19 cellular contexts compared by ENCODE assay signal in the genomic region with DNA sequence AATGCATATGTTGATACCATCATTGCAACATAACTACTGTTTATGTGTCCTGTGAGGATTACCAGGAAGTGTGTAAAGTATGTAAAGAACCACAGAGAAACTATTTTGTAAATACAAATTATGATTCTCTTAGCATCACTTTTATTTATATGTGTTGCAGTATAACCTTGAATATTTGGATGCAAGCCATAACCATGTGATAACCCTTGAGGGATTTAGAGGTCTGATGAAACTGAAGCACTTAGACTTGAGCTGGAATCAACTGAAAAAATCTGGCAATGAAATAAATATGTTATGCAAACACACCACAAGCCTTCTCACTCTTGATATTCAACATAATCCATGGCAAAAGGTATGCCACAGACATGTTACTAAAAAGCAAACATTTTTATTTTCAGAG.
DNase-seq lines count a peak whose midpoint lies in the region; ATAC-seq, FAIRE-seq and TF ChIP-seq lines count a peak whose summit lies in the region.
"Had no signal": no experiment of that assay in that cellular context is flagged by ENCODE, and none has a peak within 500 bp of the region (broad histone marks: within the 10 kb centered on the region; RNA-seq: fewer than 3 reads in every experiment).

No MANE protein-coding gene starts in this region.

- peaks cover 0 to 19% (median 0%) of the 10 kb centered on the region in 9 donors for H3K4me1 ChIP-seq in heart right ventricle
- H3K4me1 ChIP-seq in right atrium auricular region: peaks cover 0 to 8% of the 10 kb centered on the region in 2 donors
- H3K4me1 ChIP-seq: A549 had no signal

- no peaks in the 10 kb centered on the region for H3K27me3 ChIP-seq in heart right ventricle
- no peaks in the 10 kb centered on the region for H3K27me3 ChIP-seq in right atrium auricular region

- no peak for DNase-seq in heart right ventricle
- DNase-seq in right atrium auricular region (ENCODE audit: low spot score): no peak
- DNase-seq in NCI-H345 treated with DMSO at 0.1 percent for 48 hours (lab: John Stamatoyannopoulos, UW; ENCODE audit: unreplicated experiment): peak; percentile 6
- DNase-seq in fibroblast of the aortic adventitia (ENCODE audit: low read depth): peak; percentile 26
- DNase-seq in urothelium cell line (ENCODE audit: low spot score): no peak
- DNase-seq in activated CD4-positive, CD25-positive, alpha-beta regulatory T cell treated with anti-CD3 and anti-CD28 coated beads, Interleukin-2, amount 50 U/mL, for 72 hours: no peak
- no peak for DNase-seq in amygdala (lab: John Stamatoyannopoulos, UW)
- DNase-seq in activated gamma-delta T cell treated with Interleukin-2 at 50 U/mL for 16 hours: no peak
- DNase-seq: activated CD4-positive, alpha-beta T cell treated with anti-CD3 and anti-CD28 coated beads for 1 hour; activated T-cell treated with anti-CD3 and anti-CD28 coated beads for 4 hours; CD8-positive, alpha-beta T cell; erythroblast; NCI-H748 treated with DMSO at 0.1 percent for 48 hours; small intestine; stimulated activated naive CD8-positive, alpha-beta T cell treated with anti-CD3 and anti-CD28 coated beads, Interleukin-15, Interleukin-2, amounts not matched to agents 100 U/mL and 50 U/mL, for 24 hours had no signal

- peak; percentile 5 for FAIRE-seq in urothelium cell line (lab: Jason Lieb, UNC)
- FAIRE-seq: A549, GM18507 had no signal

- ATAC-seq in heart right ventricle: peak in 5 of 8 donors; percentile 28 to 78 (median 42)
- ATAC-seq: A549; CD8-positive, alpha-beta T cell; stimulated activated naive CD8-positive, alpha-beta T cell treated with anti-CD3 and anti-CD28 coated beads, Interleukin-15, Interleukin-2, amounts not matched to agents 100 U/mL and 50 U/mL, for 24 hours had no signal

- intact Hi-C loops in heart right ventricle (cut with DNase I): no loop called here

- H3K9me3 ChIP-seq in heart right ventricle (peaks cover 0 to 4% (median 0%) of the 10 kb centered on the region in 11 donors), right atrium auricular region (no peaks in the 10 kb centered on the region)
- H3K9me3 ChIP-seq: A549 had no signal

- H3K27ac ChIP-seq in heart right ventricle (no peak overlapping the region), right atrium auricular region (peak overlapping the region in 1 of 2 donors; percentile 61)
- H3K27ac ChIP-seq: A549, RWPE1 had no signal

- H3K36me3 ChIP-seq in heart right ventricle (no peaks in the 10 kb centered on the region), right atrium auricular region (no peaks in the 10 kb centered on the region)

- TF ChIP-seq CTCF in heart right ventricle (IDR thresholded peaks at IDR 0.05) (no peak), right atrium auricular region (IDR thresholded peaks at IDR 0.05) (no peak), fibroblast of the aortic adventitia (IDR thresholded peaks at IDR 0.05; ENCODE audit: insufficient read depth, low read length) (no peak)

- H3K4me3 ChIP-seq in heart right ventricle (no peak overlapping the region), right atrium auricular region (no peak overlapping the region), fibroblast of the aortic adventitia (ENCODE audit: low read depth, low read length) (no peak overlapping the region)
- H3K4me3 ChIP-seq: A549, lung had no signal

Comparison
In these comparisons a context has a peak if more than half of its experiments do, and no peak if none do; other contexts are left out.
1. DNase-seq: peak in NCI-H345 treated with DMSO at 0.1 percent for 48 hours (single experiment) and fibroblast of the aortic adventitia (single experiment); none in heart right ventricle (0 of 2), right atrium auricular region (single experiment), urothelium cell line (single experiment), activated CD4-positive, CD25-positive, alpha-beta regulatory T cell treated with anti-CD3 and anti-CD28 coated beads, Interleukin-2, amount 50 U/mL, for 72 hours (single experiment), amygdala (0 of 56) and activated gamma-delta T cell treated with Interleukin-2 at 50 U/mL for 16 hours (single experiment).